In the genomic region with DNA sequence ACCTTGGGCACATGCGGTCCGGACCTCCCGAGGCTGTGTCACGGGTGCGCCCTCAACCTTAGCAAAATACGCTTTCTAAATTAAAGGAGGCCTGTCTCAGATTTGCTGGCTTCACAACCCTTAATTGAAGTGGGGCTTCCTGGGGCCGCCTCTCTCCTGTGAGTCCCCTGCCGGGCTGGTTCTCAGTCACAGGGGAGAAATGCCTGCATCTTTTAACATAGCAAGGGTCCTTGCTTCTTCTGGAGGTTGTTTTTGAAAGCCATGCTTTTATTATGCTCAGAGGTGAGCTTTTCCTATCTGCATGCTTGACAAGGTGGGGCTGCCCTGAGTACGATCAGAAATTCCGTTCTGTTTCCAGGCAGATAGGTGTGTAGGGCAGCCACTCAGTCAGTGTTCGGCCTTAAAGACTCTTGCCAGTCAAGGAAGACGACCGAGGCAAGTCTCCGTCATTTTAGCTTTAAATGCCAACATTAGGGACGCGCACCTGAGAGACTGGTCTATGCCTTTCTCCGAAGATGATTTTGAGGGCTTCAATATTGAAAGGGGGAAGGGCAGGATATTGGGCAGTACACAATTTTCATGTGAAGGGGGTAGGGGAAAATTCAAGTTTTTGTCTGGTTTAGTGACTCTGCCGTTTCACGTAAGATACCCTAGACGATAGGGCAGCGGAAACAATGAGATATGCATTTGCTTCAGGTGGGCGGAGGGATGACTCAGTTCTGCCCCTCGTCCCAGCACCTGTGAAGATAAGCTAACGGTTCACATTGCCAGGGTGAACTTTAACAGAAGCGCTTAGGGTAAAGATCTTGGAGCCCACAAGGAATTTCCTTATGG, we compare ENCODE assay signal across 13 cellular contexts. TPM values are rescaled to one million over a fixed set of nuclear protein-coding genes. Genes with fewer than 3 reads are reported as not detected.
A peak's percentile ranks its signal among the peaks of the same experiment; 100 is the strongest.
DNase-seq lines count a peak whose midpoint lies in the region; ATAC-seq lines count a peak whose summit lies in the region.
"Had no signal": no experiment of that assay in that cellular context is flagged by ENCODE, and none has a peak within 500 bp of the region (broad histone marks: within the 10 kb centered on the region; RNA-seq: fewer than 3 reads in every experiment).

No MANE protein-coding gene starts in this region.

- H3K4me1 Mint-ChIP-seq in activated CD4-positive, alpha-beta T cell treated with anti-CD3 and anti-CD28 coated beads, Interleukin-2, amount 10 ng/mL, durations not matched to agents 24 days and 14 days, result peaks cover 62% of the 10 kb centered on the region
- peaks cover 17% of the 10 kb centered on the region for H3K4me1 Mint-ChIP-seq in central memory CD8-positive, alpha-beta T cell

- intact Hi-C loops in activated CD4-positive, alpha-beta T cell treated with anti-CD3 and anti-CD28 coated beads, Interleukin-2, amount 10 ng/mL, durations not matched to agents 24 days and 14 days (cut with micrococcal nuclease), result loop anchor here (1.0 to 10.0 kb wide), 4 partner anchors 20 to 490 kb away; a partner anchor contains a TSS

- H3K4me3 ChIP-seq in H7 (ENCODE audit: insufficient read depth, low read depth, low read length), result no peak overlapping the region
- H3K4me3 ChIP-seq: upper lobe of right lung had no signal

- peak overlapping the region; percentile 73 for H3K4me3 Mint-ChIP-seq in activated CD4-positive, alpha-beta T cell treated with anti-CD3 and anti-CD28 coated beads, Interleukin-2, amount 10 ng/mL, durations not matched to agents 24 days and 14 days
- H3K4me3 Mint-ChIP-seq in central memory CD8-positive, alpha-beta T cell, result no peak overlapping the region
- H3K4me3 Mint-ChIP-seq: neural crest cell had no signal

- H3K27me3 Mint-ChIP-seq in activated CD4-positive, alpha-beta T cell treated with anti-CD3 and anti-CD28 coated beads, Interleukin-2, amount 10 ng/mL, durations not matched to agents 24 days and 14 days, result no peaks in the 10 kb centered on the region
- H3K27me3 Mint-ChIP-seq in central memory CD8-positive, alpha-beta T cell, result peaks cover 11% of the 10 kb centered on the region

- DNase-seq in H7 (peak; percentile 77), GM03348 (ENCODE audit: low spot score) (no peak), NCI-H748 treated with DMSO at 0.1 percent for 48 hours (lab: John Stamatoyannopoulos, UW) (no peak), GM19238 (ENCODE audit: insufficient read length, low spot score) (no peak)
- DNase-seq in activated CD4-positive, alpha-beta T cell treated with anti-CD3 and anti-CD28 coated beads, Interleukin-2, amount 10 ng/mL, durations not matched to agents 24 days and 14 days, result peak; percentile 89
- no peak for DNase-seq in central memory CD8-positive, alpha-beta T cell (ENCODE audit: low spot score in 2 of 2)
- peak; percentile 68 for DNase-seq in stimulated activated CD8-positive, alpha-beta memory T cell treated with anti-CD3 and anti-CD28 coated beads, Interleukin-12 subunit alpha, Interleukin-12 subunit beta, amount 100 ng/mL, for 4 hours (ENCODE audit: low read depth)
- DNase-seq: cerebellar nuclear complex, NCI-H2171, SW 1271, upper lobe of right lung had no signal

- peaks cover 2% of the 10 kb centered on the region for H3K36me3 Mint-ChIP-seq in activated CD4-positive, alpha-beta T cell treated with anti-CD3 and anti-CD28 coated beads, Interleukin-2, amount 10 ng/mL, durations not matched to agents 24 days and 14 days (ENCODE audit: low read depth)
- H3K36me3 Mint-ChIP-seq in central memory CD8-positive, alpha-beta T cell (ENCODE audit: insufficient read depth), result no peaks in the 10 kb centered on the region

- H3K27ac Mint-ChIP-seq in activated CD4-positive, alpha-beta T cell treated with anti-CD3 and anti-CD28 coated beads, Interleukin-2, amount 10 ng/mL, durations not matched to agents 24 days and 14 days, result peak overlapping the region; percentile 95
- peak overlapping the region; percentile 38 for H3K27ac Mint-ChIP-seq in central memory CD8-positive, alpha-beta T cell (ENCODE audit: low read depth)

- no peaks in the 10 kb centered on the region for H3K27me3 ChIP-seq in H7 (ENCODE audit: control insufficient read depth, insufficient read depth, low read length)

- H3K9me3 Mint-ChIP-seq in activated CD4-positive, alpha-beta T cell treated with anti-CD3 and anti-CD28 coated beads, Interleukin-2, amount 10 ng/mL, durations not matched to agents 24 days and 14 days, result peaks cover 7% of the 10 kb centered on the region
- H3K9me3 Mint-ChIP-seq in central memory CD8-positive, alpha-beta T cell, result no peaks in the 10 kb centered on the region

- ATAC-seq in central memory CD8-positive, alpha-beta T cell (replicated peaks; ENCODE audit: extremely low read depth, poor library complexity, severe bottlenecking), result no peak
- ATAC-seq in GM18868 (IDR thresholded peaks at IDR 0.05; ENCODE audit: unreplicated experiment), result no peak
- ATAC-seq: upper lobe of right lung had no signal

- no peaks in the 10 kb centered on the region for H3K36me3 ChIP-seq in H7 (replicated peaks; ENCODE audit: control insufficient read depth, insufficient read depth, low read length)
- H3K36me3 ChIP-seq: upper lobe of right lung had no signal

RNA-seq across cellular contexts. Expression of a gene that starts 5.5 kb away (rescaled TPM):
- total RNA-seq in H7 (2014; rRNA removed; shearing (Covaris generic)), result 91.6 and 188 TPM in 2 replicates
- total RNA-seq in activated CD4-positive, alpha-beta T cell treated with anti-CD3 and anti-CD28 coated beads, Interleukin-2, amount 10 ng/mL, durations not matched to agents 24 days and 14 days, result 408 and 410 TPM in 2 replicates

Comparison
In these comparisons a context has a peak if more than half of its experiments do, and no peak if none do; other contexts are left out.
1. DNase-seq: peak in H7 (single experiment), activated CD4-positive, alpha-beta T cell treated with anti-CD3 and anti-CD28 coated beads, Interleukin-2, amount 10 ng/mL, durations not matched to agents 24 days and 14 days (single experiment) and stimulated activated CD8-positive, alpha-beta memory T cell treated with anti-CD3 and anti-CD28 coated beads, Interleukin-12 subunit alpha, Interleukin-12 subunit beta, amount 100 ng/mL, for 4 hours (single experiment); none in central memory CD8-positive, alpha-beta T cell (0 of 2), GM03348 (single experiment), NCI-H748 treated with DMSO at 0.1 percent for 48 hours (single experiment) and GM19238 (single experiment).